ENCODE assay signal across 8 cellular contexts in the genomic region with DNA sequence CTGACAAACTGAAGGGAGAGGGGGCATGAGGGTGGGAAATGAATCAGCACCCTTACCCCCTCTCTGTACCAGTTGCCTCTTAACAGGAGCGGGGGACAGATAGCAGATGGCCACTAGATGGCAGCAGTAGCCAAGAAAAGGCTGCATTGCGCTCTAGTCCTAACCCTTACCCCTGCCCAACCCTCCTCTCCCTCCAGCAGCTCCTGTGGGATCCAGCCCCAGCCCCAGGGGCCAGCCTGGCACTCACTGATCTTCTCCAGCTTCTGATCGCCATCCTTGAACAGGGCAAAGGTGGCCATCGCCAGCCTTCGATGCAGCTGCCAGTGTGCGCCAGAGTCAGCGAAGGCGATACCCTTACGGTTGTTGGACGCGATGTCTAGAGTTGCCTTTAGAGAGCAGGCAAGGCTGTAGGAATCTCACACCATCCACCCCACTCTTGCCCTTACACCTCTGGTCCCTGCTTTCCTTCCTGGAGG. TPM values are rescaled to one million over a fixed set of nuclear protein-coding genes. Genes with fewer than 3 reads are reported as not detected.
DNase-seq lines count a peak whose midpoint lies in the region; ATAC-seq and TF ChIP-seq lines count a peak whose summit lies in the region.

No MANE protein-coding gene starts in this region.

- no peak overlapping the region for H3K27ac ChIP-seq in OCI-LY1 (ENCODE audit: low read depth, low read length, poor library complexity, severe bottlenecking)

- no peaks in the 10 kb centered on the region for H4K20me1 ChIP-seq in OCI-LY1 (ENCODE audit: insufficient read depth, low read length)

- DNase-seq in GM04504 (ENCODE audit: low read depth) (peak; percentile 52), HuH-7.5 (ENCODE audit: low spot score) (peak; percentile 79), epithelial cell of proximal tubule (ENCODE audit: low read depth) (no peak), myocyte (ENCODE audit: low read depth) (peak; percentile 82)
- DNase-seq in activated CD8-positive, alpha-beta memory T cell treated with anti-CD3 and anti-CD28 coated beads, Interleukin-2, amount 50 U/mL, for 4 hours: peak; percentile 77
- peak; percentile 49 to 52 for DNase-seq in stimulated activated CD8-positive, alpha-beta memory T cell treated with anti-CD3 and anti-CD28 coated beads, Interleukin-7, amount 100 ng/mL, for 4 hours (ENCODE audit: low read depth in 2 of 2)

- H3K9me3 ChIP-seq in OCI-LY1 (ENCODE audit: low read length): no peaks in the 10 kb centered on the region

- TF ChIP-seq CTCF in OCI-LY1 (IDR thresholded peaks at IDR 0.05; ENCODE audit: low read length): peak; percentile 61
- TF ChIP-seq CTCF in epithelial cell of proximal tubule (conservative IDR thresholded peaks at IDR 0.05; ENCODE audit: low read depth, low read length): peak; percentile 88

- H3K36me3 ChIP-seq in OCI-LY1 (ENCODE audit: insufficient read depth, low read length): no peaks in the 10 kb centered on the region

- H3F3A ChIP-seq in OCI-LY1 (ENCODE audit: insufficient read depth, low read length): no peaks in the 10 kb centered on the region

- H3K79me2 ChIP-seq in OCI-LY1 (ENCODE audit: insufficient read depth, low read length): no peaks in the 10 kb centered on the region

- no peak for ATAC-seq in GM21447 (IDR thresholded peaks at IDR 0.05; ENCODE audit: unreplicated experiment)

- no peak overlapping the region for H2AFZ ChIP-seq in OCI-LY1 (ENCODE audit: low read length)

- no peaks in the 10 kb centered on the region for H3K9me2 ChIP-seq in OCI-LY1 (ENCODE audit: low read depth, low read length)

- H3K4me1 ChIP-seq in OCI-LY1 (ENCODE audit: insufficient read depth, low read length, severe bottlenecking): no peaks in the 10 kb centered on the region

- H3K27me3 ChIP-seq in OCI-LY1 (ENCODE audit: insufficient read depth, low read length): no peaks in the 10 kb centered on the region

- no peak overlapping the region for H3K4me2 ChIP-seq in OCI-LY1 (ENCODE audit: low read length)

- H3K4me3 ChIP-seq in OCI-LY1 (ENCODE audit: low read depth, low read length, poor library complexity, severe bottlenecking) (no peak overlapping the region), epithelial cell of proximal tubule (ENCODE audit: low read depth, low read length) (no peak overlapping the region)

- H3K9ac ChIP-seq in OCI-LY1 (ENCODE audit: low read length): no peak overlapping the region

RNA-seq across cellular contexts. Expression of gene CYP17A1, which starts 2.2 kb away (rescaled TPM):
- total RNA-seq in epithelial cell of proximal tubule: not detected in 2 replicates
- total RNA-seq in myocyte: not detected in 2 replicates
- 0.34 TPM for polyA plus RNA-seq in myocyte (2012)

RNA-seq across cellular contexts. Expression of gene BORCS7, which starts 19.0 kb away (rescaled TPM):
- total RNA-seq in epithelial cell of proximal tubule (10.1 and 10.5 TPM in 2 replicates), myocyte (34.9 and 41.1 TPM in 2 replicates)
- polyA plus RNA-seq in myocyte (2012): 25.2 TPM

RNA-seq across cellular contexts. Expression of gene AS3MT, which starts 34.2 kb away (rescaled TPM):
- total RNA-seq in epithelial cell of proximal tubule (10.7 and 17.1 TPM in 2 replicates), myocyte (7.0 and 8.1 TPM in 2 replicates)
- polyA plus RNA-seq in myocyte (2012): 5.6 TPM
